In genomic region chr6:11710968-11711643, GRCh38 we compare ENCODE assay signal across 9 cellular contexts.
DNase-seq lines count a peak whose midpoint lies in the region; ATAC-seq and TF ChIP-seq lines count a peak whose summit lies in the region.
"Had no signal": no experiment of that assay in that cellular context is flagged by ENCODE, and none has a peak within 500 bp of the region (broad histone marks: within the 10 kb centered on the region; RNA-seq: fewer than 3 reads in every experiment).

No MANE protein-coding gene starts in this region.

- H3K27ac Mint-ChIP-seq in CD4-positive, alpha-beta T cell, result peak overlapping the region; percentile 100

- H3K9me3 Mint-ChIP-seq in CD4-positive, alpha-beta T cell, result no peaks in the 10 kb centered on the region

- H3K4me3 Mint-ChIP-seq in CD4-positive, alpha-beta T cell, result peak overlapping the region; percentile 44

- no peaks in the 10 kb centered on the region for H3K27me3 Mint-ChIP-seq in CD4-positive, alpha-beta T cell

- H3K4me2 ChIP-seq in parathyroid adenoma (ENCODE audit: low read length), result peak overlapping the region; percentile 47

- H2AFZ ChIP-seq in parathyroid adenoma, result peak overlapping the region; percentile 87

- no peaks in the 10 kb centered on the region for H3K9me3 ChIP-seq in CD4-positive, alpha-beta T cell (ENCODE audit: control insufficient read depth, low read length)
- no peaks in the 10 kb centered on the region for H3K9me3 ChIP-seq in adipocyte (ENCODE audit: control insufficient read depth, low read length)
- no peaks in the 10 kb centered on the region for H3K9me3 ChIP-seq in parathyroid adenoma (ENCODE audit: control insufficient read depth, low read length)
- H3K9me3 ChIP-seq: left lung had no signal

- TF ChIP-seq CTCF in CD4-positive, alpha-beta T cell (IDR thresholded peaks at IDR 0.05), result no peak
- TF ChIP-seq CTCF in parathyroid adenoma (IDR thresholded peaks at IDR 0.05), result no peak

- no peaks in the 10 kb centered on the region for H3K79me2 ChIP-seq in parathyroid adenoma

- H3K27me3 ChIP-seq in CD4-positive, alpha-beta T cell (ENCODE audit: control insufficient read depth, insufficient read depth, low read length), result no peaks in the 10 kb centered on the region
- H3K27me3 ChIP-seq in adipocyte (replicated peaks; ENCODE audit: control insufficient read depth, insufficient read depth, low read length) (no peaks in the 10 kb centered on the region), parathyroid adenoma (ENCODE audit: control insufficient read depth, insufficient read depth, low read length) (no peaks in the 10 kb centered on the region)
- H3K27me3 ChIP-seq: left lung had no signal

- ATAC-seq in CD4-positive, alpha-beta T cell (ENCODE audit: poor library complexity), result no peak
- ATAC-seq in HG02938 (IDR thresholded peaks at IDR 0.05; ENCODE audit: unreplicated experiment) (peak; percentile 14), HG02870 (IDR thresholded peaks at IDR 0.05; ENCODE audit: unreplicated experiment) (no peak)

- CTCF ChIA-PET in CD4-positive, alpha-beta T cell (lab: Charles Lee), result interaction anchor here (1.5 kb wide), 1 partner anchor 523 kb away, joined by 4 read pairs; no protein-coding TSS in a partner anchor

- no peak overlapping the region for H3K9ac ChIP-seq in adipocyte (ENCODE audit: low read length)
- no peak overlapping the region for H3K9ac ChIP-seq in parathyroid adenoma

- H3K4me1 ChIP-seq in adipocyte (ENCODE audit: control insufficient read depth, insufficient read depth, low read length) (peaks cover 22% of the 10 kb centered on the region), parathyroid adenoma (peaks cover 8% of the 10 kb centered on the region)

- H3K36me3 Mint-ChIP-seq in CD4-positive, alpha-beta T cell (ENCODE audit: low read depth), result peaks cover 3% of the 10 kb centered on the region

- peak overlapping the region; percentile 77 for H3K27ac ChIP-seq in CD4-positive, alpha-beta T cell (ENCODE audit: low read depth, low read length)
- no peak overlapping the region for H3K27ac ChIP-seq in parathyroid adenoma

- intact Hi-C loops in CD4-positive, alpha-beta T cell (cut with DNase I, micrococcal nuclease), result loop anchor here (2.0 to 5.0 kb wide), 5 partner anchors 18 to 341 kb away; partner anchors contain the start of genes ADTRP (in 1 of the 2) and HIVEP1 (in 1 of the 2)

- no peak overlapping the region for H3K4me3 ChIP-seq in adipocyte (ENCODE audit: low read length)
- no peak overlapping the region for H3K4me3 ChIP-seq in parathyroid adenoma (ENCODE audit: low read depth, low read length)
- H3K4me3 ChIP-seq: left lung had no signal

- DNase-seq in CD4-positive, alpha-beta T cell, result no peak
- DNase-seq in adipocyte (ENCODE audit: low read depth) (peak; percentile 43), NCI-H82 (lab: John Stamatoyannopoulos, UW) (no peak), NCI-H1436 (lab: John Stamatoyannopoulos, UW) (no peak), NCI-H2029 treated with DMSO at 0.1 percent for 48 hours (lab: John Stamatoyannopoulos, UW) (no peak)
- DNase-seq: left lung had no signal

- H3K4me1 Mint-ChIP-seq in CD4-positive, alpha-beta T cell (ENCODE audit: low read depth), result peaks cover 82% of the 10 kb centered on the region

- H3K36me3 ChIP-seq in adipocyte (ENCODE audit: control insufficient read depth, insufficient read depth, low read length, severe bottlenecking) (no peaks in the 10 kb centered on the region), parathyroid adenoma (ENCODE audit: control insufficient read depth, insufficient read depth, low read length) (no peaks in the 10 kb centered on the region)
- H3K36me3 ChIP-seq: left lung had no signal

- POLR2A ChIA-PET in CD4-positive, alpha-beta T cell (lab: Charles Lee), result interaction anchor here (0.5 to 7.8 kb wide), 8 partner anchors 10 to 599 kb away, joined by 3 to 89 read pairs (median 6); partner anchors contain the start of gene HIVEP1
